In the genomic region with DNA sequence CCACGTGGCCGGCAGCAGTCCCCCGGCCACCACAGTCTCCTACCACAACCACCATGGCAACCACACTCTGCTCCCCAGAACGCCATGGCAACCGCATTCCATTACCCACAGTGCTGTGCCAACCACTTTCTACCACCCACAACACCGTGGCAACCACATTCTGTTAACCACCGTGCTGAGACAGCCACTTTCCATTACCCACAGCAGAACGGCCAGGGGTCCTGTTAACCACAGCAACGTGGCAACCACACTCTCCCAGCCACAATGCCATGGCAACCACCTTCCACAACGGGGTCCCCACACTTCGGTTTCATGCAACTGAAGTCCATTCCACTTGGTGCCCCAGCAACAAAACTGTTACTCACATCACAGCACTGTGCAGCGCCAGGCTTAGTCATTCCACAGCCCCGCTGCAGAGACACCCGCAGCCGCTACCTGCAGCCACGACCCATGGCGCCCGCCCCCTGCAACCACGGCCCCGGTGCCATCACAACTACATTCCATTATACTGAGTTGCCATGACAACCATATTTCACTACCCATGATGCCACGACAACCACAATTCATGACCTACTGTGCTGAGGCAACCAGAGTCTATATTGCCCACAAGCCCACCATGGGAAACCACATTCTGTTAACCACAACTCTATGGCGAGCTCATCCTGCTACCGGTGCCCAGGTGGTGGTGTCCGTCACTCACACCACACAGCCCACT, we compare ENCODE assay signal across 10 cellular contexts. TPM values are rescaled to one million over a fixed set of nuclear protein-coding genes. Genes with fewer than 3 reads are reported as not detected.
A peak's percentile ranks its signal among the peaks of the same experiment; 100 is the strongest.
DNase-seq lines count a peak whose midpoint lies in the region; ATAC-seq, FAIRE-seq and TF ChIP-seq lines count a peak whose summit lies in the region.
"Had no signal": no experiment of that assay in that cellular context is flagged by ENCODE, and none has a peak within 500 bp of the region (broad histone marks: within the 10 kb centered on the region; RNA-seq: fewer than 3 reads in every experiment).

No MANE protein-coding gene starts in this region.

- H3K36me3 Mint-ChIP-seq in activated CD8-positive, alpha-beta T cell treated with anti-CD3 and anti-CD28 coated beads, Interleukin-2, amount 10 ng/mL, durations not matched to agents 7 days and 5 days (ENCODE audit: low read depth), result peaks cover 3% of the 10 kb centered on the region
- H3K36me3 Mint-ChIP-seq in mesothelial cell of epicardium (no peaks in the 10 kb centered on the region), glutamatergic neuron (ENCODE audit: unreplicated experiment) (peaks cover 4% of the 10 kb centered on the region)

- peak overlapping the region; percentile 59 for H3K4me3 Mint-ChIP-seq in activated CD8-positive, alpha-beta T cell treated with anti-CD3 and anti-CD28 coated beads, Interleukin-2, amount 10 ng/mL, durations not matched to agents 7 days and 5 days
- H3K4me3 Mint-ChIP-seq in mesothelial cell of epicardium (no peak overlapping the region), glutamatergic neuron (ENCODE audit: unreplicated experiment) (no peak overlapping the region)

- ATAC-seq in activated CD8-positive, alpha-beta T cell treated with anti-CD3 and anti-CD28 coated beads, Interleukin-2, amount 10 ng/mL, durations not matched to agents 7 days and 5 days, result peak; percentile 89
- ATAC-seq: HCT116 had no signal

- CTCF ChIA-PET in activated CD8-positive, alpha-beta T cell treated with anti-CD3 and anti-CD28 coated beads, Interleukin-2, amount 10 ng/mL, durations not matched to agents 7 days and 5 days (lab: Charles Lee), result interaction anchor here (0.6 kb wide), 1 partner anchor 312 kb away, joined by 3 read pairs; no protein-coding TSS in a partner anchor

- TF ChIP-seq CTCF in fibroblast of mammary gland (conservative IDR thresholded peaks at IDR 0.05; ENCODE audit: control insufficient read depth, insufficient read depth, low read depth, low read length), result no peak
- no peak for TF ChIP-seq CTCF in mesothelial cell of epicardium (IDR thresholded peaks at IDR 0.05; ENCODE audit: unreplicated experiment)
- TF ChIP-seq CTCF in glutamatergic neuron (IDR thresholded peaks at IDR 0.05; ENCODE audit: partially characterized antibody, unreplicated experiment), result no peak

- peak; percentile 81 for DNase-seq in ELR (ENCODE audit: low read depth)
- DNase-seq in HTR-8/SVneo (ENCODE audit: insufficient read length, low spot score), result no peak
- peak; percentile 82 for DNase-seq in activated CD8-positive, alpha-beta T cell treated with anti-CD3 and anti-CD28 coated beads, Interleukin-2, amount 10 ng/mL, durations not matched to agents 7 days and 5 days
- DNase-seq in fibroblast of mammary gland (ENCODE audit: low read depth), result peak; percentile 29
- DNase-seq in stimulated activated CD8-positive, alpha-beta memory T cell treated with anti-CD3 and anti-CD28 coated beads, Interleukin-15, amount 100 ng/mL, for 4 hours (ENCODE audit: low read depth in 2 of 2), result peak; percentile 25 to 50
- DNase-seq in mesothelial cell of epicardium (ENCODE audit: low spot score in 2 of 2, unreplicated experiment in 2 of 2), result no peak
- no peak for DNase-seq in iPS-NIHi11 (ENCODE audit: low spot score)
- no peak for DNase-seq in glutamatergic neuron

- POLR2A ChIA-PET in activated CD8-positive, alpha-beta T cell treated with anti-CD3 and anti-CD28 coated beads, Interleukin-2, amount 10 ng/mL, durations not matched to agents 7 days and 5 days (lab: Charles Lee), result interaction anchor here (0.7 kb wide), 1 partner anchor 357 kb away, joined by 3 read pairs; no protein-coding TSS in a partner anchor

- FAIRE-seq in HTR-8/SVneo (lab: Jason Lieb, UNC), result peak; percentile 57
- FAIRE-seq: islet of Langerhans had no signal

- peaks cover 13% of the 10 kb centered on the region for H3K4me1 Mint-ChIP-seq in activated CD8-positive, alpha-beta T cell treated with anti-CD3 and anti-CD28 coated beads, Interleukin-2, amount 10 ng/mL, durations not matched to agents 7 days and 5 days (ENCODE audit: low read depth)
- H3K4me1 Mint-ChIP-seq in mesothelial cell of epicardium (peaks cover 17% of the 10 kb centered on the region), glutamatergic neuron (ENCODE audit: low read depth, unreplicated experiment) (peaks cover 7% of the 10 kb centered on the region)

- peaks cover 35% of the 10 kb centered on the region for H3K27me3 Mint-ChIP-seq in activated CD8-positive, alpha-beta T cell treated with anti-CD3 and anti-CD28 coated beads, Interleukin-2, amount 10 ng/mL, durations not matched to agents 7 days and 5 days (ENCODE audit: low read depth)
- H3K27me3 Mint-ChIP-seq in mesothelial cell of epicardium (ENCODE audit: low read depth) (peaks cover 20% of the 10 kb centered on the region), glutamatergic neuron (ENCODE audit: unreplicated experiment) (peaks cover 10% of the 10 kb centered on the region)

- H3K4me3 ChIP-seq in fibroblast of mammary gland (ENCODE audit: control insufficient read depth, low read depth, low read length), result no peak overlapping the region

- H3K27ac Mint-ChIP-seq in activated CD8-positive, alpha-beta T cell treated with anti-CD3 and anti-CD28 coated beads, Interleukin-2, amount 10 ng/mL, durations not matched to agents 7 days and 5 days, result peak overlapping the region; percentile 83
- no peak overlapping the region for H3K27ac Mint-ChIP-seq in mesothelial cell of epicardium
- no peak overlapping the region for H3K27ac Mint-ChIP-seq in glutamatergic neuron (ENCODE audit: unreplicated experiment)

- H3K9me3 Mint-ChIP-seq in activated CD8-positive, alpha-beta T cell treated with anti-CD3 and anti-CD28 coated beads, Interleukin-2, amount 10 ng/mL, durations not matched to agents 7 days and 5 days (ENCODE audit: insufficient read depth), result no peaks in the 10 kb centered on the region
- H3K9me3 Mint-ChIP-seq in mesothelial cell of epicardium (no peaks in the 10 kb centered on the region), glutamatergic neuron (ENCODE audit: unreplicated experiment) (peaks cover 12% of the 10 kb centered on the region)

RNA-seq across cellular contexts. Expression of gene DPF1, which starts 10.0 kb away (rescaled TPM):
- total RNA-seq in activated CD8-positive, alpha-beta T cell treated with anti-CD3 and anti-CD28 coated beads, Interleukin-2, amount 10 ng/mL, durations not matched to agents 7 days and 5 days, result under 1 TPM; 0.16 to 0.29 TPM
- 3.9 to 4.2 TPM (median 4.0 TPM) in 3 replicates for total RNA-seq in mesothelial cell of epicardium
- total RNA-seq in glutamatergic neuron (ENCODE audit: unreplicated experiment), result 33.8 TPM

RNA-seq across cellular contexts. Expression of gene PPP1R14A, which starts 42.1 kb away (rescaled TPM):
- not detected for total RNA-seq in activated CD8-positive, alpha-beta T cell treated with anti-CD3 and anti-CD28 coated beads, Interleukin-2, amount 10 ng/mL, durations not matched to agents 7 days and 5 days
- 13.6 to 14.8 TPM (median 13.8 TPM) in 3 replicates for total RNA-seq in mesothelial cell of epicardium
- 327 TPM for total RNA-seq in glutamatergic neuron (ENCODE audit: unreplicated experiment)

RNA-seq across cellular contexts. Expression of gene SPINT2, which starts 50.3 kb away (rescaled TPM):
- total RNA-seq in activated CD8-positive, alpha-beta T cell treated with anti-CD3 and anti-CD28 coated beads, Interleukin-2, amount 10 ng/mL, durations not matched to agents 7 days and 5 days, result 10 to 100 TPM; 31.5 to 35.1 TPM
- total RNA-seq in mesothelial cell of epicardium (277 to 312 TPM (median 299 TPM) in 3 replicates), glutamatergic neuron (ENCODE audit: unreplicated experiment) (78.9 TPM)

Comparison
In these comparisons a context has a peak if more than half of its experiments do, and no peak if none do; other contexts are left out.
1. DNase-seq: peak in ELR (single experiment), activated CD8-positive, alpha-beta T cell treated with anti-CD3 and anti-CD28 coated beads, Interleukin-2, amount 10 ng/mL, durations not matched to agents 7 days and 5 days (single experiment), fibroblast of mammary gland (single experiment) and stimulated activated CD8-positive, alpha-beta memory T cell treated with anti-CD3 and anti-CD28 coated beads, Interleukin-15, amount 100 ng/mL, for 4 hours (2 of 2); none in HTR-8/SVneo (single experiment), mesothelial cell of epicardium (0 of 2), iPS-NIHi11 (single experiment) and glutamatergic neuron (single experiment).
2. RNA of gene PPP1R14A, which starts 42.1 kb away (total RNA-seq): 327 TPM in glutamatergic neuron (single experiment); 13.6 to 14.8 TPM in mesothelial cell of epicardium and not detected in activated CD8-positive, alpha-beta T cell treated with anti-CD3 and anti-CD28 coated beads, Interleukin-2, amount 10 ng/mL, durations not matched to agents 7 days and 5 days; every median in the first group is over 10 times any median in the second.